Comparison of ENCODE assay signal across 8 cellular contexts in genomic region chr19:46529622-46530451, GRCh38. TPM values are rescaled to one million over a fixed set of nuclear protein-coding genes. Genes with fewer than 3 reads are reported as not detected.
DNase-seq lines count a peak whose midpoint lies in the region; ATAC-seq and FAIRE-seq lines count a peak whose summit lies in the region.

No MANE protein-coding gene starts in this region.

- intact Hi-C loops in dendritic cell treated with granulocyte-macrophage colony-stimulating factor and Interleukin-4, amounts not matched to agents 40 ng/mL and 50 ng/mL, for 4 days (cut with micrococcal nuclease), result loop anchor here (1.0 to 5.0 kb wide), 3 partner anchors 12 to 132 kb away; partner anchors contain the start of gene DACT3

- no peak for ATAC-seq in GM18861 (IDR thresholded peaks at IDR 0.05; ENCODE audit: unreplicated experiment)

- H3K4me1 Mint-ChIP-seq in dendritic cell treated with granulocyte-macrophage colony-stimulating factor and Interleukin-4, amounts not matched to agents 40 ng/mL and 50 ng/mL, for 4 days (ENCODE audit: low read depth), result peaks cover 58% of the 10 kb centered on the region

- FAIRE-seq in GM19239 (lab: Jason Lieb, UNC), result peak; percentile 71

- peak overlapping the region; percentile 93 for H3K27ac Mint-ChIP-seq in dendritic cell treated with granulocyte-macrophage colony-stimulating factor and Interleukin-4, amounts not matched to agents 40 ng/mL and 50 ng/mL, for 4 days

- H3K36me3 Mint-ChIP-seq in dendritic cell treated with granulocyte-macrophage colony-stimulating factor and Interleukin-4, amounts not matched to agents 40 ng/mL and 50 ng/mL, for 4 days (ENCODE audit: low read depth), result no peaks in the 10 kb centered on the region

- peak; percentile 83 for DNase-seq in AG08395 (ENCODE audit: low spot score)
- peak; percentile 68 for DNase-seq in GM19239 (ENCODE audit: insufficient read length, low spot score)
- peak; percentile 46 to 82 for DNase-seq in NCI-H446 (lab: John Stamatoyannopoulos, UW)
- peak; percentile 80 for DNase-seq in activated CD4-positive, alpha-beta T cell treated with anti-CD3 and anti-CD28 coated beads, Interleukin-2, amount 50 U/mL, for 1 hour
- DNase-seq in lung microvascular endothelial cell (ENCODE audit: low read depth in 2 of 2), result peak; percentile 60 to 74
- peak; percentile 44 to 60 for DNase-seq in stimulated activated CD8-positive, alpha-beta memory T cell treated with anti-CD3 and anti-CD28 coated beads, Interleukin-2, amount 100 ng/mL, for 1 hour (ENCODE audit: low read depth in 2 of 2)

- H3K27me3 Mint-ChIP-seq in dendritic cell treated with granulocyte-macrophage colony-stimulating factor and Interleukin-4, amounts not matched to agents 40 ng/mL and 50 ng/mL, for 4 days, result peaks cover 25% of the 10 kb centered on the region

- peak overlapping the region; percentile 30 for H3K4me3 Mint-ChIP-seq in dendritic cell treated with granulocyte-macrophage colony-stimulating factor and Interleukin-4, amounts not matched to agents 40 ng/mL and 50 ng/mL, for 4 days

- no peaks in the 10 kb centered on the region for H3K9me3 Mint-ChIP-seq in dendritic cell treated with granulocyte-macrophage colony-stimulating factor and Interleukin-4, amounts not matched to agents 40 ng/mL and 50 ng/mL, for 4 days

RNA-seq across cellular contexts. Expression of gene PNMA8B, which starts 34.2 kb away (rescaled TPM):
- total RNA-seq in lung microvascular endothelial cell, result under 0.01 TPM in 2 replicates

RNA-seq across cellular contexts. Expression of gene PNMA8A, which starts 58.5 kb away (rescaled TPM):
- total RNA-seq in lung microvascular endothelial cell, result under 0.01 TPM in 1 of 2 replicates, not detected in the other
